In genomic region chr1:8886031-8886524, GRCh38 we compare ENCODE assay signal across 1 cellular context.
TF ChIP-seq lines count a peak whose summit lies in the region.

No MANE protein-coding gene starts in this region.

TF ChIP-seq in HEK293, 187 proteins besides CTCF, POLR2A, EP300 and RAD21:
- TF ChIP-seq, protein P1, sequence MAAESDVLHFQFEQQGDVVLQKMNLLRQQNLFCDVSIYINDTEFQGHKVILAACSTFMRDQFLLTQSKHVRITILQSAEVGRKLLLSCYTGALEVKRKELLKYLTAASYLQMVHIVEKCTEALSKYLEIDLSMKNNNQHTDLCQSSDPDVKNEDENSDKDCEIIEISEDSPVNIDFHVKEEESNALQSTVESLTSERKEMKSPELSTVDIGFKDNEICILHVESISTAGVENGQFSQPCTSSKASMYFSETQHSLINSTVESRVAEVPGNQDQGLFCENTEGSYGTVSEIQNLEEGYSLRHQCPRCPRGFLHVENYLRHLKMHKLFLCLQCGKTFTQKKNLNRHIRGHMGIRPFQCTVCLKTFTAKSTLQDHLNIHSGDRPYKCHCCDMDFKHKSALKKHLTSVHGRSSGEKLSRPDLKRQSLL (tag by site-specific recombination; IDR thresholded peaks at IDR 0.05), result peak; percentile 69; the same call in 1 of the 2 replicates
- TF ChIP-seq ZNF2 (tag by site-specific recombination; IDR thresholded peaks at IDR 0.05) (peak; percentile 76), KLF1 (tag by site-specific recombination; IDR thresholded peaks at IDR 0.05) (peak; percentile 70), OSR2 (tag by site-specific recombination; IDR thresholded peaks at IDR 0.05) (0 out of 2 replicates have a peak, but pooled peaks have one; percentile 18)
TF ChIP-seq in HEK293: peak in this region for 4; not testable (repeated sequence) for 183.
